ENCODE assay signal across 19 cellular contexts in genomic region chr9:13943176-13943575, GRCh38.
A peak's percentile ranks its signal among the peaks of the same experiment; 100 is the strongest.
DNase-seq lines count a peak whose midpoint lies in the region; FAIRE-seq and TF ChIP-seq lines count a peak whose summit lies in the region.
"Had no signal": no experiment of that assay in that cellular context is flagged by ENCODE, and none has a peak within 500 bp of the region (broad histone marks: within the 10 kb centered on the region; RNA-seq: fewer than 3 reads in every experiment).

No MANE protein-coding gene starts in this region.

- peaks cover 25% of the 10 kb centered on the region for H3K4me1 Mint-ChIP-seq in MCF 10A (ENCODE audit: insufficient read depth, unreplicated experiment)
- H3K4me1 Mint-ChIP-seq: CD8-positive, alpha-beta memory T cell had no signal

- no peaks in the 10 kb centered on the region for H3K9me1 ChIP-seq in endothelial cell of umbilical vein (replicated peaks; ENCODE audit: control insufficient read depth, extremely low read depth, insufficient read depth, low read length)

- dilution Hi-C loops in endothelial cell of umbilical vein (cut with MboI; ENCODE audit: extremely low pct_ligation_motif_present, low sequenced_read_pairs) = no loop called here

- H3K79me2 ChIP-seq in endothelial cell of umbilical vein (ENCODE audit: control insufficient read depth, insufficient read depth, low read length) = no peaks in the 10 kb centered on the region

- CTCF ChIA-PET in MCF 10A (lab: Yijun Ruan, JAX) (interaction anchor here (1.7 kb wide), 1 partner anchor 25 kb away, joined by 4 read pairs; no protein-coding TSS in a partner anchor), endothelial cell of umbilical vein (lab: Charles Lee) (interaction anchor here (1.0 to 1.1 kb wide), 2 partner anchors 111 to 491 kb away, joined by 3 read pairs; no protein-coding TSS in a partner anchor)

- no peak overlapping the region for H3K9ac ChIP-seq in endothelial cell of umbilical vein (replicated peaks; ENCODE audit: extremely low read depth, insufficient read depth, low read length)
- H3K9ac ChIP-seq: BLaER1 had no signal

- H3K9me3 ChIP-seq in breast epithelium (no peaks in the 10 kb centered on the region), endothelial cell of umbilical vein (replicated peaks; ENCODE audit: control insufficient read depth, insufficient read depth, low read length) (no peaks in the 10 kb centered on the region)
- H3K9me3 ChIP-seq: BLaER1, Caco-2, HAP-1 had no signal

- TF ChIP-seq CTCF in MCF 10A (IDR thresholded peaks at IDR 0.05; ENCODE audit: unreplicated experiment) (no peak), breast epithelium (IDR thresholded peaks at IDR 0.05) (no peak), endothelial cell of umbilical vein (IDR thresholded peaks at IDR 0.05; ENCODE audit: extremely low read depth in 1 of 2, insufficient read depth in 1 of 2, low read depth in 1 of 2, low read length in 2 of 2) (no peak)

- no peak overlapping the region for H3K4me3 Mint-ChIP-seq in MCF 10A (ENCODE audit: unreplicated experiment)
- H3K4me3 Mint-ChIP-seq: CD8-positive, alpha-beta memory T cell had no signal

- no TSS peak for BruUV-seq in MCF 10A (replicated peaks; lab: Mats Ljungman, UMichigan)
- TSS peak; percentile 52 for BruUV-seq in endothelial cell of umbilical vein (replicated peaks; lab: Mats Ljungman, UMichigan)

- H3K27me3 ChIP-seq in breast epithelium (no peaks in the 10 kb centered on the region), endothelial cell of umbilical vein (ENCODE audit: control insufficient read depth in 2 of 2, insufficient read depth in 2 of 2, low read length in 2 of 2) (no peaks in the 10 kb centered on the region)
- H3K27me3 ChIP-seq: BLaER1 had no signal

- peaks cover 0 to 7% of the 10 kb centered on the region in 2 donors for H3K4me1 ChIP-seq in breast epithelium
- H3K4me1 ChIP-seq in endothelial cell of umbilical vein (ENCODE audit: control insufficient read depth, extremely low read depth, insufficient read depth, low read length) = peaks cover 38% of the 10 kb centered on the region
- H3K4me1 ChIP-seq: BLaER1, Caco-2, HAP-1 had no signal

- no peak for FAIRE-seq in endothelial cell of umbilical vein (lab: Jason Lieb, UNC)
- FAIRE-seq: GM12892, GM19239, H1 had no signal

- peak; percentile 4 for DNase-seq in MCF 10A (ENCODE audit: unreplicated experiment)
- DNase-seq in breast epithelium (ENCODE audit: low spot score in 2 of 2) = no peak
- peak; percentile 90 for DNase-seq in endothelial cell of umbilical vein (ENCODE audit: low read depth, low spot score)
- peak; percentile 57 for DNase-seq in pulmonary artery endothelial cell (ENCODE audit: low read depth, low spot score)
- no peak for DNase-seq in NCI-H1105 treated with DMSO at 0.1 percent for 48 hours (lab: John Stamatoyannopoulos, UW)
- DNase-seq in NCI-H82 treated with DMSO at 0.1 percent for 48 hours (lab: John Stamatoyannopoulos, UW; ENCODE audit: unreplicated experiment) = no peak
- no peak for DNase-seq in activated naive CD4-positive, alpha-beta T cell treated with anti-CD3 and anti-CD28 coated beads, Interleukin-2, amount 50 U/mL, for 16 hours
- DNase-seq: AML-193; Caco-2; CD8-positive, alpha-beta memory T cell; DND-41; GDM1 had no signal

- intact Hi-C loops in MCF 10A (cut with micrococcal nuclease) = loop anchor here (10.0 kb wide), 1 partner anchor 382 kb away; no protein-coding TSS in a partner anchor
- intact Hi-C loops in breast epithelium (cut with DNase I; ENCODE audit: low total_unique reads) = no loop called here
- intact Hi-C loops in endothelial cell of umbilical vein (cut with micrococcal nuclease) = loop anchor here (10.0 kb wide), 1 partner anchor 462 kb away; no protein-coding TSS in a partner anchor

- H4K20me1 ChIP-seq in endothelial cell of umbilical vein (replicated peaks; ENCODE audit: control insufficient read depth, extremely low read depth, insufficient read depth, low read length) = no peaks in the 10 kb centered on the region
- H4K20me1 ChIP-seq: BLaER1 had no signal

- H3K27ac ChIP-seq in breast epithelium (no peak overlapping the region), endothelial cell of umbilical vein (ENCODE audit: insufficient read depth, low read depth, low read length) (no peak overlapping the region)
- H3K27ac ChIP-seq: 22Rv1, BLaER1, HL-60 had no signal

- no peaks in the 10 kb centered on the region for H3K36me3 Mint-ChIP-seq in MCF 10A (ENCODE audit: insufficient read depth, unreplicated experiment)
- H3K36me3 Mint-ChIP-seq: CD8-positive, alpha-beta memory T cell had no signal

- H3K9me3 Mint-ChIP-seq in MCF 10A (ENCODE audit: unreplicated experiment) = no peaks in the 10 kb centered on the region

- H3K27me3 Mint-ChIP-seq in MCF 10A (ENCODE audit: insufficient read depth, unreplicated experiment) = no peaks in the 10 kb centered on the region
- H3K27me3 Mint-ChIP-seq: CD8-positive, alpha-beta memory T cell had no signal

- POLR2A ChIA-PET in MCF 10A (lab: Yijun Ruan, JAX) = interaction anchor here (2.1 kb wide), 1 partner anchor 32 kb away, joined by 4 read pairs; no protein-coding TSS in a partner anchor
- POLR2A ChIA-PET in endothelial cell of umbilical vein (lab: Charles Lee) = interaction anchor here (0.6 kb wide), 1 partner anchor 73 kb away, joined by 5 read pairs; no protein-coding TSS in a partner anchor

- H3K27ac Mint-ChIP-seq in MCF 10A (ENCODE audit: low read depth, unreplicated experiment) = peak overlapping the region; percentile 80
- H3K27ac Mint-ChIP-seq: CD8-positive, alpha-beta memory T cell had no signal

- H3K4me2 ChIP-seq in endothelial cell of umbilical vein (ENCODE audit: insufficient read depth, low read length) = no peak overlapping the region
- H3K4me2 ChIP-seq: BLaER1 had no signal

- no peak overlapping the region for H2AFZ ChIP-seq in endothelial cell of umbilical vein (ENCODE audit: low read depth, low read length)

- H3K36me3 ChIP-seq in breast epithelium (no peaks in the 10 kb centered on the region), endothelial cell of umbilical vein (ENCODE audit: control insufficient read depth in 2 of 2, extremely low read depth in 1 of 2, insufficient read depth in 2 of 2, low read length in 2 of 2) (no peaks in the 10 kb centered on the region)
- H3K36me3 ChIP-seq: BLaER1, HAP-1 had no signal

- no peak overlapping the region for H3K4me3 ChIP-seq in breast epithelium
- no peak overlapping the region for H3K4me3 ChIP-seq in endothelial cell of umbilical vein (replicated peaks in 1 of 3; ENCODE audit: insufficient read depth in 1 of 3, low read depth in 1 of 3, low read length in 3 of 3)
- H3K4me3 ChIP-seq: BLaER1, HAP-1 had no signal

- TF ChIP-seq POLR2A in breast epithelium (IDR thresholded peaks at IDR 0.05) (no peak), endothelial cell of umbilical vein (IDR thresholded peaks at IDR 0.05; ENCODE audit: low read depth, low read length) (no peak)

TF ChIP-seq in endothelial cell of umbilical vein, 7 proteins besides CTCF, POLR2A, EP300 and RAD21:
- TF ChIP-seq POLR2AphosphoS5 (IDR thresholded peaks at IDR 0.05; ENCODE audit: insufficient read depth, low read depth, low read length) = no peak
- TF ChIP-seq MAX (IDR thresholded peaks at IDR 0.05; ENCODE audit: insufficient read depth, insufficient read length) = no peak
- no peak for TF ChIP-seq JUN (IDR thresholded peaks at IDR 0.05; ENCODE audit: borderline replicate concordance, insufficient read depth, insufficient read length, low read depth)
- TF ChIP-seq GATA2 (IDR thresholded peaks at IDR 0.05; ENCODE audit: insufficient read depth, insufficient read length, low read depth, low read length) = no peak
- no peak for TF ChIP-seq MYC (IDR thresholded peaks at IDR 0.05; ENCODE audit: low read depth, low read length)
- no peak for TF ChIP-seq EZH2 (IDR thresholded peaks at IDR 0.05; ENCODE audit: borderline replicate concordance, low read depth, low read length, severe bottlenecking)
- no peak for TF ChIP-seq FOS (IDR thresholded peaks at IDR 0.05; ENCODE audit: borderline replicate concordance, insufficient read depth, low read length)

Comparison
In these comparisons a context has a peak if more than half of its experiments do, and no peak if none do; other contexts are left out.
1. DNase-seq: peak in MCF 10A (single experiment), endothelial cell of umbilical vein (single experiment) and pulmonary artery endothelial cell (single experiment); none in breast epithelium (0 of 2), NCI-H1105 treated with DMSO at 0.1 percent for 48 hours (single experiment), NCI-H82 treated with DMSO at 0.1 percent for 48 hours (single experiment) and activated naive CD4-positive, alpha-beta T cell treated with anti-CD3 and anti-CD28 coated beads, Interleukin-2, amount 50 U/mL, for 16 hours (single experiment).